ENCODE assay signal across 14 cellular contexts in genomic region chr2:18473241-18473841, GRCh38.
DNase-seq lines count a peak whose midpoint lies in the region; TF ChIP-seq lines count a peak whose summit lies in the region.
"Had no signal": no experiment of that assay in that cellular context is flagged by ENCODE, and none has a peak within 500 bp of the region (broad histone marks: within the 10 kb centered on the region; RNA-seq: fewer than 3 reads in every experiment).

No MANE protein-coding gene starts in this region.

- H3K27ac ChIP-seq in rectal smooth muscle tissue (ENCODE audit: low read depth, low read length), result peak overlapping the region; percentile 48

- peak; percentile 52 for DNase-seq in DMS 273 (lab: John Stamatoyannopoulos, UW; ENCODE audit: unreplicated experiment)
- peak; percentile 40 for DNase-seq in SW480 (ENCODE audit: low spot score)
- peak; percentile 82 for DNase-seq in fibroblast of villous mesenchyme (ENCODE audit: low read depth)
- no peak for DNase-seq in activated T-cell treated with anti-CD3 and anti-CD28 coated beads for 4 hours
- no peak for DNase-seq in retina
- no peak for DNase-seq in GM13977 (ENCODE audit: low spot score)
- no peak for DNase-seq in SKM-1 (lab: John Stamatoyannopoulos, UW; ENCODE audit: unreplicated experiment)
- DNase-seq: activated CD8-positive, alpha-beta memory T cell treated with anti-CD3 and anti-CD28 coated beads, Interleukin-2, amount 50 U/mL, for 4 hours; cortex of kidney; DND-41; left colon; SIG-M5; stimulated activated CD4-positive, alpha-beta T cell treated with anti-CD3 and anti-CD28 coated beads, Interleukin-2, amount 100 ng/mL, for 24 hours had no signal

- H3K9ac ChIP-seq in rectal smooth muscle tissue (ENCODE audit: low read length), result no peak overlapping the region

- TF ChIP-seq CTCF in fibroblast of villous mesenchyme (IDR thresholded peaks at IDR 0.05; ENCODE audit: insufficient read depth, low read depth, low read length) (no peak), GM13977 (IDR thresholded peaks at IDR 0.05; ENCODE audit: extremely low read depth, insufficient read depth, missing control alignments) (no peak)

- no peak overlapping the region for H3K4me3 ChIP-seq in fibroblast of villous mesenchyme (ENCODE audit: low read depth, low read length)
- no peak overlapping the region for H3K4me3 ChIP-seq in rectal smooth muscle tissue (ENCODE audit: low read length)

- H3K4me1 ChIP-seq in rectal smooth muscle tissue (ENCODE audit: control insufficient read depth, insufficient read depth, low read length), result peaks cover 15% of the 10 kb centered on the region

- H3K27me3 ChIP-seq in rectal smooth muscle tissue (ENCODE audit: control insufficient read depth, insufficient read depth, low read length), result no peaks in the 10 kb centered on the region

- no peaks in the 10 kb centered on the region for H3K36me3 ChIP-seq in rectal smooth muscle tissue (ENCODE audit: control insufficient read depth, insufficient read depth, low read length)

- in situ Hi-C loops in GM13977 (cut with MboI; ENCODE audit: low pct_unique_long_range_greater_than_20kb, low sequenced_read_pairs, unreplicated experiment), result no loop called here

Comparison
In these comparisons a context has a peak if more than half of its experiments do, and no peak if none do; other contexts are left out.
1. DNase-seq: peak in DMS 273 (single experiment), SW480 (single experiment) and fibroblast of villous mesenchyme (single experiment); none in activated T-cell treated with anti-CD3 and anti-CD28 coated beads for 4 hours (single experiment), retina (single experiment), GM13977 (single experiment) and SKM-1 (single experiment).